ENCODE assay signal across 1 cellular context in the genomic region with DNA sequence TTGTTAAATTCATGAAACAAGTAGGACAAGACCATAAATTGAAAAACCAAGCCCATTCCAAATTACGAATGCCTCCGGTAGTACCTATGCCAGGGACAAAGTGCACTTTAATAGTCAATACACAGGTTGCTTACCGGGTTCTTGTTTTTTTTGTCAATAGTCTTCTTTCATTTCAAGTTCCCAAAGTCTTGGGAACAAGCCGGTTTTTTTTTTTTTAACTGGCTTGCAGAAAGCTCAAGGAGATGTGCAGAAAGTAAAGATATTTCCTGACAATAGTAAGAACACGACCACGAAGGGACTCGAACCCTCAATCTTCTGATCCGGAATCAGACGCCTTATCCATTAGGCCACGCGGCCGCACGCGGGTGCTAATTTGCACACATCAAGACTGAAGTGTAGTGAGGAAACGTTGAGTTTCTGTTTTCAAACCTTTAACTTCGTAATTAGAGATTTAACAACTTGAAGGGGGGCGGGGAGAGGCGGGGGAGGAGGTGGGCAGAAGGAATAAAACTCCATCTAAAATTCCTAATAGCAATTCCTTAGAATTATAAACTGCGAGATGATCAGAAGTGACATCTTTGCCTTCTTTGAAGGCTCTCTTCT.
A peak's percentile ranks its signal among the peaks of the same experiment; 100 is the strongest.
TF ChIP-seq lines count a peak whose summit lies in the region.

No MANE protein-coding gene starts in this region.

TF ChIP-seq in H1, 55 proteins besides CTCF, POLR2A, EP300 and RAD21:
- TF ChIP-seq HDAC2 (IDR thresholded peaks at IDR 0.05; ENCODE audit: borderline replicate concordance in 1 of 2, low read depth in 2 of 2, low read length in 2 of 2), result 0 out of 4 replicates have a peak, but pooled peaks have one; percentile 23 to 59
- no peak for TF ChIP-seq SUZ12 (IDR thresholded peaks at IDR 0.05; ENCODE audit: low read length)
- no peak for TF ChIP-seq CTBP2 (IDR thresholded peaks at IDR 0.05; ENCODE audit: borderline replicate concordance, insufficient read depth, insufficient read length, low read length)
- peak; percentile 52 for TF ChIP-seq TAF7 (optimal IDR thresholded peaks at IDR 0.05; ENCODE audit: borderline replicate concordance, low read depth, low read length)
- TF ChIP-seq PHF8 (conservative IDR thresholded peaks at IDR 0.05; ENCODE audit: low read depth, low read length), result no peak
- TF ChIP-seq SAP30 (IDR thresholded peaks at IDR 0.05; ENCODE audit: insufficient read depth, insufficient replicate concordance, low read length), result no peak
- TF ChIP-seq SIRT6 (IDR thresholded peaks at IDR 0.05; ENCODE audit: low read length), result no peak
- TF ChIP-seq NANOG (IDR thresholded peaks at IDR 0.05; ENCODE audit: insufficient read depth, low read depth, low read length, poor library complexity, severe bottlenecking), result no peak
- TF ChIP-seq KDM1A (IDR thresholded peaks at IDR 0.05; ENCODE audit: borderline replicate concordance, low read length), result no peak
- peak; percentile 57; the same call in 1 of the 2 replicates for TF ChIP-seq TEAD4 (IDR thresholded peaks at IDR 0.05; ENCODE audit: low read depth, low read length)
- no peak for TF ChIP-seq GABPA (IDR thresholded peaks at IDR 0.05; ENCODE audit: borderline replicate concordance, insufficient read depth, low read length)
- TF ChIP-seq, protein P1, sequence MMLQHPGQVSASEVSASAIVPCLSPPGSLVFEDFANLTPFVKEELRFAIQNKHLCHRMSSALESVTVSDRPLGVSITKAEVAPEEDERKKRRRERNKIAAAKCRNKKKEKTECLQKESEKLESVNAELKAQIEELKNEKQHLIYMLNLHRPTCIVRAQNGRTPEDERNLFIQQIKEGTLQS (IDR thresholded peaks at IDR 0.05; ENCODE audit: insufficient read depth, low read depth, low read length), result no peak
- TF ChIP-seq CBX8 (IDR thresholded peaks at IDR 0.05; ENCODE audit: borderline replicate concordance, low read depth, low read length), result no peak
- TF ChIP-seq CEBPB (IDR thresholded peaks at IDR 0.05; ENCODE audit: low read depth, low read length), result 0 out of 2 replicates have a peak, but pooled peaks have one; percentile 29
- TF ChIP-seq, protein P2, sequence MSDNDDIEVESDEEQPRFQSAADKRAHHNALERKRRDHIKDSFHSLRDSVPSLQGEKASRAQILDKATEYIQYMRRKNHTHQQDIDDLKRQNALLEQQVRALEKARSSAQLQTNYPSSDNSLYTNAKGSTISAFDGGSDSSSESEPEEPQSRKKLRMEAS (IDR thresholded peaks at IDR 0.05), result peak; percentile 68; the same call in 1 of the 2 replicates
- TF ChIP-seq RFX5 (IDR thresholded peaks at IDR 0.05; ENCODE audit: borderline replicate concordance, low read depth, low read length), result no peak
- TF ChIP-seq BCL11A (IDR thresholded peaks at IDR 0.05; ENCODE audit: low read depth in 2 of 2, low read length in 2 of 2), result no peak
- TF ChIP-seq JUN (IDR thresholded peaks at IDR 0.05; ENCODE audit: low read depth, low read length), result no peak
- TF ChIP-seq POU5F1 (IDR thresholded peaks at IDR 0.05; ENCODE audit: low read depth, low read length), result 0 out of 2 replicates have a peak, but pooled peaks have one; percentile 30
- TF ChIP-seq SP2 (IDR thresholded peaks at IDR 0.05; ENCODE audit: low read length), result no peak
- TF ChIP-seq FOSL1 (IDR thresholded peaks at IDR 0.05; ENCODE audit: insufficient read depth, low read depth, low read length), result no peak
- no peak for TF ChIP-seq TAF1 (IDR thresholded peaks at IDR 0.05; ENCODE audit: low read depth, low read length)
- no peak for TF ChIP-seq SP1 (IDR thresholded peaks at IDR 0.05; ENCODE audit: low read depth, low read length)
- peak; percentile 98 for TF ChIP-seq TBP (IDR thresholded peaks at IDR 0.05; ENCODE audit: low read depth, low read length)
- no peak for TF ChIP-seq SIN3A (conservative IDR thresholded peaks at IDR 0.05 in 1 of 2, IDR thresholded peaks at IDR 0.05 in 1 of 2; ENCODE audit: low read depth in 1 of 2, low read length in 2 of 2)
- TF ChIP-seq, protein P3, sequence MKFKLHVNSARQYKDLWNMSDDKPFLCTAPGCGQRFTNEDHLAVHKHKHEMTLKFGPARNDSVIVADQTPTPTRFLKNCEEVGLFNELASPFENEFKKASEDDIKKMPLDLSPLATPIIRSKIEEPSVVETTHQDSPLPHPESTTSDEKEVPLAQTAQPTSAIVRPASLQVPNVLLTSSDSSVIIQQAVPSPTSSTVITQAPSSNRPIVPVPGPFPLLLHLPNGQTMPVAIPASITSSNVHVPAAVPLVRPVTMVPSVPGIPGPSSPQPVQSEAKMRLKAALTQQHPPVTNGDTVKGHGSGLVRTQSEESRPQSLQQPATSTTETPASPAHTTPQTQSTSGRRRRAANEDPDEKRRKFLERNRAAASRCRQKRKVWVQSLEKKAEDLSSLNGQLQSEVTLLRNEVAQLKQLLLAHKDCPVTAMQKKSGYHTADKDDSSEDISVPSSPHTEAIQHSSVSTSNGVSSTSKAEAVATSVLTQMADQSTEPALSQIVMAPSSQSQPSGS (IDR thresholded peaks at IDR 0.05; ENCODE audit: low read length), result 0 out of 2 replicates have a peak, but pooled peaks have one; percentile 33
- TF ChIP-seq TCF12 (IDR thresholded peaks at IDR 0.05; ENCODE audit: low read depth, low read length), result 0 out of 2 replicates have a peak, but pooled peaks have one; percentile 26
- no peak for TF ChIP-seq NRF1 (IDR thresholded peaks at IDR 0.05; ENCODE audit: low read depth, low read length)
